8 cellular contexts compared by ENCODE assay signal in genomic region chr4:128286474-128287158, GRCh38. TPM values are rescaled to one million over a fixed set of nuclear protein-coding genes. Genes with fewer than 3 reads are reported as not detected.
A peak's percentile ranks its signal among the peaks of the same experiment; 100 is the strongest.
DNase-seq lines count a peak whose midpoint lies in the region; ATAC-seq and TF ChIP-seq lines count a peak whose summit lies in the region.

No MANE protein-coding gene starts in this region.

- no peak overlapping the region for H2BK12ac ChIP-seq in mesenchymal stem cell (ENCODE audit: low read length in 2 of 2)

- H3K4me1 Mint-ChIP-seq in type B pancreatic cell (ENCODE audit: unreplicated experiment) = peaks cover 11% of the 10 kb centered on the region

- H3K23ac ChIP-seq in mesenchymal stem cell (ENCODE audit: low read length in 2 of 2) = no peak overlapping the region

- H3K9me3 ChIP-seq in RWPE2 (ENCODE audit: severe bottlenecking) (no peaks in the 10 kb centered on the region), mesenchymal stem cell (ENCODE audit: control insufficient read depth, low read length) (no peaks in the 10 kb centered on the region)

- H3K27me3 Mint-ChIP-seq in type B pancreatic cell = no peaks in the 10 kb centered on the region

- H2AFZ ChIP-seq in mesenchymal stem cell (ENCODE audit: low read depth, low read length) = no peak overlapping the region

- H3K4me3 ChIP-seq in BJ (ENCODE audit: low read depth, low read length) = peak overlapping the region; percentile 93
- peak overlapping the region; percentile 48 for H3K4me3 ChIP-seq in RWPE2 (ENCODE audit: severe bottlenecking)
- H3K4me3 ChIP-seq in mesenchymal stem cell (ENCODE audit: insufficient read depth in 1 of 2, low read depth in 1 of 2, low read length in 2 of 2) = peak overlapping the region; percentile 92 to 98

- peak overlapping the region; percentile 88 for H3K4me3 Mint-ChIP-seq in type B pancreatic cell

- H2BK120ac ChIP-seq in mesenchymal stem cell (ENCODE audit: low read depth, low read length) = peak overlapping the region; percentile 94

- H3K9ac ChIP-seq in mesenchymal stem cell (ENCODE audit: low read length) = peak overlapping the region; percentile 91

- no peak overlapping the region for H4K8ac ChIP-seq in mesenchymal stem cell (ENCODE audit: low read length)

- H2AK5ac ChIP-seq in mesenchymal stem cell (ENCODE audit: low read length, severe bottlenecking) = peak overlapping the region; percentile 72

- peak overlapping the region; percentile 26 for H3K4me2 ChIP-seq in mesenchymal stem cell (ENCODE audit: low read length, poor library complexity, severe bottlenecking)

- no peaks in the 10 kb centered on the region for H3K9me3 Mint-ChIP-seq in type B pancreatic cell

- CTCF ChIA-PET in BJ (lab: Yijun Ruan, JAX) = interaction anchor here (0.6 kb wide), 1 partner anchor 155 kb away, joined by 3 read pairs; no protein-coding TSS in a partner anchor

- H3K36me3 ChIP-seq in BJ (ENCODE audit: control insufficient read depth, insufficient read depth, low read length) = no peaks in the 10 kb centered on the region
- H3K36me3 ChIP-seq in RWPE2 (ENCODE audit: low read depth) = peaks cover 30% of the 10 kb centered on the region
- peaks cover 0 to 11% of the 10 kb centered on the region in 2 experiments for H3K36me3 ChIP-seq in mesenchymal stem cell (ENCODE audit: control insufficient read depth in 1 of 2, insufficient read depth in 2 of 2, low read depth in 1 of 2, low read length in 2 of 2)

- peak overlapping the region; percentile 77 for H2BK5ac ChIP-seq in mesenchymal stem cell (ENCODE audit: low read depth, low read length, poor library complexity, severe bottlenecking)

- H2BK15ac ChIP-seq in mesenchymal stem cell (ENCODE audit: low read depth, poor library complexity, severe bottlenecking) = no peak overlapping the region

- no peak overlapping the region for H3K14ac ChIP-seq in mesenchymal stem cell (ENCODE audit: low read length in 2 of 2)

- peak overlapping the region; percentile 95 for H3K27ac Mint-ChIP-seq in type B pancreatic cell

- DNase-seq in BJ (ENCODE audit: low read depth) (no peak), RWPE2 (ENCODE audit: low spot score) (no peak), cerebellar cortex (ENCODE audit: low spot score) (peak; percentile 46), mesenchymal stem cell (peak; percentile 65), type B pancreatic cell (ENCODE audit: extremely low spot score, unreplicated experiment) (no peak), cerebellum (ENCODE audit: low spot score) (no peak)

- H3K27me3 ChIP-seq in BJ (ENCODE audit: control insufficient read depth, insufficient read depth, low read length) = no peaks in the 10 kb centered on the region
- no peaks in the 10 kb centered on the region for H3K27me3 ChIP-seq in RWPE2 (ENCODE audit: insufficient read depth, poor library complexity, severe bottlenecking)
- H3K27me3 ChIP-seq in mesenchymal stem cell (ENCODE audit: control insufficient read depth in 1 of 2, insufficient read depth in 1 of 2, low read length in 2 of 2) = no peaks in the 10 kb centered on the region

- H3K18ac ChIP-seq in mesenchymal stem cell (ENCODE audit: low read depth in 1 of 2, low read length in 2 of 2) = peak overlapping the region; percentile 91 to 96

- H3K79me1 ChIP-seq in mesenchymal stem cell (replicated peaks; ENCODE audit: low read length, poor library complexity, severe bottlenecking) = peaks cover 1% of the 10 kb centered on the region

- WGBS in mesenchymal stem cell = 0% methylated on average over 14 of the region's 14 CpGs

- H3K27ac ChIP-seq in RWPE2 (ENCODE audit: poor library complexity, severe bottlenecking) = peak overlapping the region; percentile 75
- peak overlapping the region; percentile 97 for H3K27ac ChIP-seq in mesenchymal stem cell (ENCODE audit: low read length, poor library complexity, severe bottlenecking)

- peak overlapping the region in 1 of 2 experiments; percentile 54 for H3K4ac ChIP-seq in mesenchymal stem cell (ENCODE audit: low read depth in 1 of 2, low read length in 2 of 2)

- ATAC-seq in GM18511 (IDR thresholded peaks at IDR 0.05; ENCODE audit: unreplicated experiment) = peak; percentile 9
- peak; percentile 18 for ATAC-seq in HG03520 (IDR thresholded peaks at IDR 0.05; ENCODE audit: unreplicated experiment)
- no peak; the same call in 2 of the 3 replicates for ATAC-seq in RWPE2 (ENCODE audit: low read depth)

- peaks cover 19% of the 10 kb centered on the region for H3K36me3 Mint-ChIP-seq in type B pancreatic cell

- peaks cover 17% of the 10 kb centered on the region for H3K4me1 ChIP-seq in RWPE2 (ENCODE audit: insufficient read depth, poor library complexity, severe bottlenecking)
- H3K4me1 ChIP-seq in mesenchymal stem cell (ENCODE audit: control insufficient read depth, insufficient read depth, low read depth, low read length) = peaks cover 4% of the 10 kb centered on the region

- H4K91ac ChIP-seq in mesenchymal stem cell (ENCODE audit: low read length) = no peak overlapping the region

- TF ChIP-seq CTCF in BJ (IDR thresholded peaks at IDR 0.05; ENCODE audit: insufficient read depth, low read depth, low read length) = no peak
- TF ChIP-seq CTCF in RWPE2 (IDR thresholded peaks at IDR 0.05; ENCODE audit: poor library complexity, severe bottlenecking) = no peak
- TF ChIP-seq CTCF in type B pancreatic cell (conservative IDR thresholded peaks at IDR 0.05) = no peak

- POLR2A ChIA-PET in BJ (lab: Charles Lee) = interaction anchor here (0.6 to 1.1 kb wide), 6 partner anchors 35 to 588 kb away, joined by 3 to 14 read pairs (median 6); no protein-coding TSS in a partner anchor

RNA-seq across cellular contexts. Expression of gene PGRMC2, which starts 1.0 kb away (rescaled TPM):
- polyA plus RNA-seq in BJ (2011; rRNA removed) = 15.9 and 24.8 TPM in 2 replicates
- polyA minus RNA-seq in BJ (2011; rRNA and poly(A)+ RNA removed) = 4.3 and 8.8 TPM in 2 replicates
- 117 TPM for polyA plus RNA-seq in mesenchymal stem cell (2013, experiment 1 of 2)
- 116 TPM for polyA plus RNA-seq in mesenchymal stem cell (2013, experiment 2 of 2)
- total RNA-seq in type B pancreatic cell (ENCODE audit: low replicate concordance) (78.1 and 89.0 TPM in 2 replicates), cerebellum (23.5 TPM)

Comparison
In these comparisons a context has a peak if more than half of its experiments do, and no peak if none do; other contexts are left out.
1. DNase-seq: peak in cerebellar cortex (single experiment) and mesenchymal stem cell (single experiment); none in BJ (single experiment), RWPE2 (single experiment), type B pancreatic cell (single experiment) and cerebellum (single experiment).
2. Peak in every context shown above with its lines, with median percentiles within 50 percentile points of each other: H3K4me3 ChIP-seq.